1 cellular context compared by ENCODE assay signal in the genomic region with DNA sequence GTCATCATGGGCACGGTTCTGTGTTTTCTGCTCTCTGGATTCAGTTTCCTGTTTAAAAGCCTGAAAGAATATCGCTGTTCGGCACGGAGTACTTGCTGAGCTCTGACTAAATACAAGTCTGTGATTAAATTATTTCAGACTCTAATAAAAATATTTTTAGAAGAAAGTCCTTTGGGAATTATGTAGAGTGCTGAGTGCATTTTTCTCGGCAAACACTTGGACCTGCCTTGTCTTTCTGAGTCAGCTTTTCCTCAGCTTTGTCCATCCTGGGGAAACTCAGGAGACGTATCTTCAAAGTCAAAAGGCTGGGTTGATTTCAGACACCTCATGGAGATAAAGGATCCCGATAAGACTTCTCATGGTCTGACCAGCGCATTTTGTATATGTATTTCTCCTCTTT.
TF ChIP-seq lines count a peak whose summit lies in the region.

No MANE protein-coding gene starts in this region.

TF ChIP-seq in HepG2, 621 proteins besides CTCF, POLR2A, EP300 and RAD21:
- TF ChIP-seq FOXK2 (IDR thresholded peaks at IDR 0.05) (no peak), MAFK (conservative IDR thresholded peaks at IDR 0.05 in 1 of 2, IDR thresholded peaks at IDR 0.05 in 1 of 2; ENCODE audit: low read length in 2 of 2) (0 out of 4 replicates have a peak, but pooled peaks of 1 of the 2 experiments have one; percentile 2)
